ENCODE assay signal across 8 cellular contexts in genomic region chr19:49486710-49487276, GRCh38. TPM values are rescaled to one million over a fixed set of nuclear protein-coding genes. Genes with fewer than 3 reads are reported as not detected.
A peak's percentile ranks its signal among the peaks of the same experiment; 100 is the strongest.
DNase-seq lines count a peak whose midpoint lies in the region; ATAC-seq and TF ChIP-seq lines count a peak whose summit lies in the region.

No MANE protein-coding gene starts in this region.

- 0 out of 2 replicates have a peak, but pooled peaks cover 2% of the 10 kb centered on the region for H3F3A ChIP-seq in Loucy (ENCODE audit: low read depth)

- CTCF ChIA-PET in AG04449 (lab: Yijun Ruan, JAX), result interaction anchor here (1.0 to 1.2 kb wide), 3 partner anchors 10 to 13 kb away, joined by 3 to 7 read pairs (median 5); partner anchors contain the start of gene FLT3LG

- H3K4me3 Mint-ChIP-seq in chondrocyte (ENCODE audit: unreplicated experiment) (peak overlapping the region; percentile 95), nephron (peak overlapping the region; percentile 97 to 99 (median 99))

- H3K27me3 Mint-ChIP-seq in chondrocyte (ENCODE audit: low read depth) (no peaks in the 10 kb centered on the region), nephron (ENCODE audit: low read depth) (no peaks in the 10 kb centered on the region)

- H3K27me3 ChIP-seq in Loucy (ENCODE audit: insufficient read depth, low read length, poor library complexity, severe bottlenecking), result peaks cover 9% of the 10 kb centered on the region

- H3K79me2 ChIP-seq in Loucy (ENCODE audit: insufficient read depth, low read length), result peaks cover 44% of the 10 kb centered on the region

- H3K4me1 Mint-ChIP-seq in chondrocyte (ENCODE audit: low read depth) (peaks cover 24% of the 10 kb centered on the region), nephron (peaks cover 20% of the 10 kb centered on the region)

- POLR2A ChIA-PET in AG04449 (lab: Yijun Ruan, JAX), result interaction anchor here (1.2 to 1.5 kb wide), 2 partner anchors 9 to 35 kb away, joined by 3 to 16 read pairs; partner anchors contain the start of genes PIH1D1 and RPS11

- DNase-seq in AG04449 (ENCODE audit: low read depth, low spot score), result no peak
- DNase-seq in chondrocyte (ENCODE audit: low spot score), result no peak
- no peak for DNase-seq in effector CD4-positive, alpha-beta T cell
- DNase-seq in kidney tubule cell (ENCODE audit: low spot score), result no peak
- DNase-seq in SHP77 (lab: John Stamatoyannopoulos, UW), result no peak

- H2AFZ ChIP-seq in Loucy (ENCODE audit: low read length), result peak overlapping the region; percentile 66; the same call in 1 of the 2 replicates

- peaks cover 29% of the 10 kb centered on the region for H3K36me3 ChIP-seq in Loucy (ENCODE audit: insufficient read depth, low read length)

- H3K27ac Mint-ChIP-seq in chondrocyte (ENCODE audit: unreplicated experiment) (peak overlapping the region; percentile 97), nephron (peak overlapping the region; percentile 86 to 95 (median 90))

- TF ChIP-seq CTCF in AG04449 (IDR thresholded peaks at IDR 0.05; ENCODE audit: insufficient read depth, low read length, missing control alignments) (no peak), Loucy (conservative IDR thresholded peaks at IDR 0.05; ENCODE audit: low read length) (no peak), chondrocyte (IDR thresholded peaks at IDR 0.05) (peak; percentile 23), nephron (IDR thresholded peaks at IDR 0.05; ENCODE audit: unreplicated experiment in 3 of 3) (peak in 1 of 3 experiments; percentile 17)

- H3K9me2 ChIP-seq in Loucy (replicated peaks; ENCODE audit: low read depth, low read length), result no peaks in the 10 kb centered on the region

- H3K4me3 ChIP-seq in AG04449 (ENCODE audit: low read depth, low read length), result peak overlapping the region; percentile 6; the same call in 1 of the 2 replicates
- H3K4me3 ChIP-seq in Loucy (ENCODE audit: low read length, poor library complexity, severe bottlenecking), result peak overlapping the region; percentile 51

- H3K36me3 Mint-ChIP-seq in chondrocyte (ENCODE audit: low read depth) (peaks cover 33% of the 10 kb centered on the region), nephron (ENCODE audit: low read depth) (peaks cover 35% of the 10 kb centered on the region)

- H3K9me3 ChIP-seq in Loucy (ENCODE audit: insufficient read depth, low read depth, low read length), result no peaks in the 10 kb centered on the region

- H4K20me1 ChIP-seq in Loucy (ENCODE audit: insufficient read depth, low read length, poor library complexity, severe bottlenecking), result peaks cover 43% of the 10 kb centered on the region

- H3K9me3 Mint-ChIP-seq in chondrocyte (ENCODE audit: low read depth) (no peaks in the 10 kb centered on the region), nephron (no peaks in the 10 kb centered on the region)

- peaks cover 18% of the 10 kb centered on the region for H3K4me1 ChIP-seq in Loucy (ENCODE audit: insufficient read depth, low read length, poor library complexity, severe bottlenecking)

- ATAC-seq in GM19455 (IDR thresholded peaks at IDR 0.05; ENCODE audit: unreplicated experiment), result no peak

- H3K4me2 ChIP-seq in Loucy (ENCODE audit: low read depth, low read length, poor library complexity, severe bottlenecking), result peak overlapping the region; percentile 51

- no peak overlapping the region for H3K9ac ChIP-seq in Loucy (ENCODE audit: low read depth, low read length, poor library complexity, severe bottlenecking)

RNA-seq across cellular contexts. Expression of gene RPL13A, which starts 0.6 kb away (rescaled TPM):
- 1,566 to 1,771 TPM (median 1,602 TPM) in 3 replicates for total RNA-seq in chondrocyte

RNA-seq across cellular contexts. Expression of gene RPS11, which starts 9.4 kb away (rescaled TPM):
- 1,193 to 1,478 TPM (median 1,199 TPM) in 3 replicates for total RNA-seq in chondrocyte

RNA-seq across cellular contexts. Expression of gene FLT3LG, which starts 12.8 kb away (rescaled TPM):
- total RNA-seq in chondrocyte, result 1.6 to 3.4 TPM (median 1.9 TPM) in 3 replicates

RNA-seq across cellular contexts. Expression of gene FCGRT, which starts 25.7 kb away (rescaled TPM):
- 103 to 112 TPM (median 103 TPM) in 3 replicates for total RNA-seq in chondrocyte

RNA-seq across cellular contexts. Expression of gene ALDH16A1, which starts 33.8 kb away (rescaled TPM):
- total RNA-seq in chondrocyte, result 23.2 to 34.9 TPM (median 24.5 TPM) in 3 replicates
